In genomic region chr20:50797142-50797541, GRCh38 we compare ENCODE assay signal across 31 cellular contexts. TPM values are rescaled to one million over a fixed set of nuclear protein-coding genes. Genes with fewer than 3 reads are reported as not detected.
DNase-seq lines count a peak whose midpoint lies in the region; ATAC-seq and TF ChIP-seq lines count a peak whose summit lies in the region.
"Had no signal": no experiment of that assay in that cellular context is flagged by ENCODE, and none has a peak within 500 bp of the region (broad histone marks: within the 10 kb centered on the region; RNA-seq: fewer than 3 reads in every experiment).

No MANE protein-coding gene starts in this region.

- no peak for ATAC-seq in Panc1
- no peak for ATAC-seq in memory B cell (ENCODE audit: low read depth)
- ATAC-seq in HG03025 (IDR thresholded peaks at IDR 0.05; ENCODE audit: low FRiP score, unreplicated experiment), result no peak
- no peak for ATAC-seq in right cardiac atrium
- ATAC-seq in aorta (ENCODE audit: low FRiP score), result no peak
- ATAC-seq: GM23338, left lung, T-helper 17 cell had no signal

- no peaks in the 10 kb centered on the region for H3K27me3 ChIP-seq in A673 (replicated peaks; ENCODE audit: insufficient read depth, low read depth, low read length, poor library complexity)
- no peaks in the 10 kb centered on the region for H3K27me3 ChIP-seq in Caco-2 (replicated peaks; ENCODE audit: control insufficient read depth, insufficient read depth, low read length)
- no peaks in the 10 kb centered on the region for H3K27me3 ChIP-seq in Panc1 (ENCODE audit: control insufficient read depth, insufficient read depth, low read length)
- no peaks in the 10 kb centered on the region for H3K27me3 ChIP-seq in right cardiac atrium (ENCODE audit: control insufficient read depth, insufficient read depth)
- H3K27me3 ChIP-seq in aorta (ENCODE audit: control insufficient read depth in 1 of 2, insufficient read depth in 2 of 2, low read length in 1 of 2), result no peaks in the 10 kb centered on the region
- H3K27me3 ChIP-seq: transverse colon had no signal

- H3K27me3 Mint-ChIP-seq in Caco-2 (ENCODE audit: insufficient read depth, unreplicated experiment), result no peaks in the 10 kb centered on the region
- H3K27me3 Mint-ChIP-seq in memory B cell, result no peaks in the 10 kb centered on the region
- H3K27me3 Mint-ChIP-seq in osteocyte (ENCODE audit: unreplicated experiment), result no peaks in the 10 kb centered on the region
- H3K27me3 Mint-ChIP-seq: central memory CD8-positive, alpha-beta T cell; T-helper 17 cell had no signal

- no peak overlapping the region for H3K27ac Mint-ChIP-seq in Caco-2 (ENCODE audit: unreplicated experiment)
- H3K27ac Mint-ChIP-seq in memory B cell, result no peak overlapping the region
- H3K27ac Mint-ChIP-seq in osteocyte (ENCODE audit: unreplicated experiment), result no peak overlapping the region
- H3K27ac Mint-ChIP-seq: dendritic cell treated with granulocyte-macrophage colony-stimulating factor and Interleukin-4, amounts not matched to agents 40 ng/mL and 50 ng/mL, for 4 days; GM23338; HFFc6; T-helper 17 cell had no signal

- H3K9me3 Mint-ChIP-seq in Caco-2 (ENCODE audit: unreplicated experiment) (no peaks in the 10 kb centered on the region), memory B cell (no peaks in the 10 kb centered on the region), osteocyte (ENCODE audit: unreplicated experiment) (no peaks in the 10 kb centered on the region)
- H3K9me3 Mint-ChIP-seq: central memory CD8-positive, alpha-beta T cell; dendritic cell treated with granulocyte-macrophage colony-stimulating factor and Interleukin-4, amounts not matched to agents 40 ng/mL and 50 ng/mL, for 4 days; GM23338; HFFc6 had no signal

- POLR2A ChIA-PET in A673 (lab: Charles Lee; ENCODE audit: low non-redundant PET) (no interaction called here), Caco-2 (lab: Charles Lee) (interaction anchor here (0.7 kb wide), 1 partner anchor 598 kb away, joined by 3 read pairs; no protein-coding TSS in a partner anchor), Panc1 (lab: Charles Lee) (interaction anchor here (0.6 kb wide), 1 partner anchor 161 kb away, joined by 7 read pairs; the partner anchor contains the start of gene DPM1)

- H3K4me1 Mint-ChIP-seq in Caco-2 (ENCODE audit: low read depth, unreplicated experiment) (peaks cover 20% of the 10 kb centered on the region), memory B cell (peaks cover 26% of the 10 kb centered on the region), osteocyte (ENCODE audit: unreplicated experiment) (peaks cover 4% of the 10 kb centered on the region)

- TF ChIP-seq CTCF in A673 (conservative IDR thresholded peaks at IDR 0.05; ENCODE audit: low read depth, low read length) (no peak), Caco-2 (IDR thresholded peaks at IDR 0.05; ENCODE audit: insufficient read depth in 1 of 2, low read depth in 1 of 2, low read length in 1 of 2, severe bottlenecking in 1 of 2, unreplicated experiment in 1 of 2) (no peak), Panc1 (IDR thresholded peaks at IDR 0.05) (no peak), osteocyte (IDR thresholded peaks at IDR 0.05) (no peak)

- no peaks in the 10 kb centered on the region for H3K36me3 ChIP-seq in A673 (ENCODE audit: insufficient read depth, low read length, poor library complexity, severe bottlenecking)
- H3K36me3 ChIP-seq in Caco-2 (ENCODE audit: control insufficient read depth, insufficient read depth, low read length), result no peaks in the 10 kb centered on the region
- H3K36me3 ChIP-seq in Panc1 (ENCODE audit: control insufficient read depth, insufficient read depth, low read length), result no peaks in the 10 kb centered on the region
- no peaks in the 10 kb centered on the region for H3K36me3 ChIP-seq in aorta (ENCODE audit: control insufficient read depth in 1 of 2, insufficient read depth in 2 of 2, low read length in 1 of 2)
- H3K36me3 ChIP-seq: left lung, prostate gland, transverse colon had no signal

- no peak overlapping the region for H3K27ac ChIP-seq in A673 (ENCODE audit: low read depth, low read length, poor library complexity, severe bottlenecking)
- H3K27ac ChIP-seq in Panc1 (ENCODE audit: low read length), result no peak overlapping the region
- no peak overlapping the region for H3K27ac ChIP-seq in right cardiac atrium (ENCODE audit: low read length)
- H3K27ac ChIP-seq in aorta (ENCODE audit: low read depth in 1 of 2, low read length in 2 of 2), result no peak overlapping the region
- H3K27ac ChIP-seq: KMS-11, left lung, prostate gland, transverse colon had no signal

- peaks cover 17% of the 10 kb centered on the region for H3K4me1 ChIP-seq in A673 (ENCODE audit: insufficient read depth, low read length, poor library complexity, severe bottlenecking)
- H3K4me1 ChIP-seq in Caco-2, result 0 out of 2 replicates have a peak, but pooled peaks cover 3% of the 10 kb centered on the region
- H3K4me1 ChIP-seq in Panc1 (ENCODE audit: control insufficient read depth, insufficient read depth, low read length), result peaks cover 21% of the 10 kb centered on the region
- no peaks in the 10 kb centered on the region for H3K4me1 ChIP-seq in right cardiac atrium (ENCODE audit: control insufficient read depth, insufficient read depth, low read length)
- H3K4me1 ChIP-seq in aorta (ENCODE audit: control insufficient read depth in 1 of 2, insufficient read depth in 2 of 2, low read length in 2 of 2), result no peaks in the 10 kb centered on the region
- H3K4me1 ChIP-seq: prostate gland had no signal

- intact Hi-C loops in A673 (cut with micrococcal nuclease; ENCODE audit: unreplicated experiment), result no loop called here
- intact Hi-C loops in Caco-2 (cut with micrococcal nuclease; ENCODE audit: unreplicated experiment), result no loop called here
- intact Hi-C loops in Panc1 (cut with micrococcal nuclease; ENCODE audit: unreplicated experiment), result no loop called here
- intact Hi-C loops in right cardiac atrium (cut with DNase I), result loop anchor here in 2 of 4 donors (10.0 kb wide), 3 partner anchors 128 to 508 kb away; partner anchors contain the start of genes DPM1 (in 1 of the 2) and MOCS3 (in 1 of the 2)
- intact Hi-C loops in aorta (cut with DNase I), result loop anchor here in 1 of 2 donors (5.0 to 10.0 kb wide), 2 partner anchors 130 to 508 kb away; no protein-coding TSS in a partner anchor

- in situ Hi-C loops in Panc1 (cut with HindIII; ENCODE audit: low pct_unique_long_range_greater_than_20kb, low sequenced_read_pairs), result no loop called here

- H3K4me3 Mint-ChIP-seq in Caco-2 (ENCODE audit: unreplicated experiment) (no peak overlapping the region), memory B cell (peak overlapping the region; percentile 27), osteocyte (ENCODE audit: unreplicated experiment) (no peak overlapping the region)
- H3K4me3 Mint-ChIP-seq: central memory CD8-positive, alpha-beta T cell; dendritic cell treated with granulocyte-macrophage colony-stimulating factor and Interleukin-4, amounts not matched to agents 40 ng/mL and 50 ng/mL, for 4 days; GM23338; HFFc6; T-helper 17 cell had no signal

- DNase-seq in A673 (ENCODE audit: low spot score), result no peak
- DNase-seq in Caco-2, result no peak
- DNase-seq in Panc1 (ENCODE audit: low read depth, low spot score), result no peak
- no peak for DNase-seq in memory B cell (ENCODE audit: low spot score in 2 of 2)
- DNase-seq in osteocyte (ENCODE audit: extremely low spot score, unreplicated experiment), result no peak
- no peak for DNase-seq in right cardiac atrium
- no peak for DNase-seq in aorta
- DNase-seq: activated gamma-delta T cell treated with Interleukin-2 at 50 U/mL for 16 hours; activated T-cell treated with anti-CD3 and anti-CD28 coated beads, Interleukin-2, amount 50 U/mL, for 48 hours; C1 segment of cervical spinal cord; DMS79; erythroblast; GDM1; HFFc6; left lung; mesendoderm; NCI-H1436 treated with DMSO at 0.1 percent for 48 hours; NCI-H2081 treated with DMSO at 0.1 percent for 48 hours; NCI-H2227 treated with DMSO at 0.1 percent for 48 hours; NCI-H526; NK-92 treated with Interleukin-12 subunit alpha and Interleukin-12 subunit beta, amount 100 ng/mL, for 24 hours; nucleus accumbens; stimulated activated CD4-positive, alpha-beta T cell treated with anti-CD3 and anti-CD28 coated beads, Interleukin-4, amount 100 ng/mL, for 1 hour; T-helper 17 cell; transverse colon had no signal

- H3K4me3 ChIP-seq in A673 (ENCODE audit: low read depth, low read length, poor library complexity, severe bottlenecking) (no peak overlapping the region), Caco-2 (ENCODE audit: low read depth, low read length) (no peak overlapping the region), Panc1 (ENCODE audit: low read depth in 2 of 2, low read length in 2 of 2) (no peak overlapping the region), right cardiac atrium (ENCODE audit: low read length) (no peak overlapping the region), aorta (ENCODE audit: low read length in 2 of 2) (no peak overlapping the region)
- H3K4me3 ChIP-seq: GM23338, left lung, prostate gland, transverse colon had no signal

- 87% methylated on average over 4 of the region's 4 CpGs for WGBS in right cardiac atrium
- 92 to 96% methylated on average over 4 of the region's 4 CpGs for WGBS in aorta, 2 donors

- peaks cover 14% of the 10 kb centered on the region for H3K36me3 Mint-ChIP-seq in Caco-2 (ENCODE audit: insufficient read depth, unreplicated experiment)
- peaks cover 9% of the 10 kb centered on the region for H3K36me3 Mint-ChIP-seq in memory B cell
- H3K36me3 Mint-ChIP-seq in osteocyte (ENCODE audit: unreplicated experiment), result no peaks in the 10 kb centered on the region

- no peaks in the 10 kb centered on the region for H3K9me3 ChIP-seq in A673 (ENCODE audit: low read depth, low read length, poor library complexity, severe bottlenecking)
- H3K9me3 ChIP-seq in Caco-2, result no peaks in the 10 kb centered on the region
- H3K9me3 ChIP-seq in Panc1 (ENCODE audit: control insufficient read depth, insufficient read depth, low read depth, low read length), result no peaks in the 10 kb centered on the region
- H3K9me3 ChIP-seq in right cardiac atrium (ENCODE audit: control insufficient read depth, low read length), result no peaks in the 10 kb centered on the region
- no peaks in the 10 kb centered on the region for H3K9me3 ChIP-seq in aorta (ENCODE audit: control insufficient read depth, low read length)
- H3K9me3 ChIP-seq: left lung, prostate gland, transverse colon had no signal

- CTCF ChIA-PET in A673 (lab: Charles Lee), result no interaction called here
- CTCF ChIA-PET in Caco-2 (lab: Charles Lee), result interaction anchor here (0.6 to 0.7 kb wide), 2 partner anchors 60 to 148 kb away, joined by 3 read pairs; no protein-coding TSS in a partner anchor
- CTCF ChIA-PET in Panc1 (lab: Charles Lee), result no interaction called here

- BruUV-seq in A673 (replicated peaks; lab: Mats Ljungman, UMichigan) (TSS peak; percentile 40), Caco-2 (replicated peaks; lab: Mats Ljungman, UMichigan) (TSS peak; percentile 35), Panc1 (replicated peaks; lab: Mats Ljungman, UMichigan) (TSS peak; percentile 78)

RNA-seq across cellular contexts. Expression of gene BCAS4, which starts 2.3 kb away (rescaled TPM):
- total RNA-seq in A673 (2021), result 28.4 and 35.2 TPM in 2 replicates
- total RNA-seq in Caco-2 (2022), result 23.1 and 29.9 TPM in 2 replicates
- 34.8 TPM for total RNA-seq in Panc1 (2021; ENCODE audit: unreplicated experiment)
- 76.6 TPM for polyA plus RNA-seq in Panc1 (2012; ENCODE audit: insufficient read length)
- total RNA-seq in osteocyte, result 3.5 and 4.2 TPM in 2 replicates
- 1 to 10 TPM; 1.6 to 3.5 (median 2.2) TPM for total RNA-seq in right cardiac atrium
- 2.4 TPM for polyA plus RNA-seq in right cardiac atrium
- total RNA-seq in aorta, result 1 to 10 TPM; 4.9 to 5.4 TPM
- polyA plus RNA-seq in aorta, result 1 to 10 TPM; 9.5 to 9.7 TPM
